In the genomic region with DNA sequence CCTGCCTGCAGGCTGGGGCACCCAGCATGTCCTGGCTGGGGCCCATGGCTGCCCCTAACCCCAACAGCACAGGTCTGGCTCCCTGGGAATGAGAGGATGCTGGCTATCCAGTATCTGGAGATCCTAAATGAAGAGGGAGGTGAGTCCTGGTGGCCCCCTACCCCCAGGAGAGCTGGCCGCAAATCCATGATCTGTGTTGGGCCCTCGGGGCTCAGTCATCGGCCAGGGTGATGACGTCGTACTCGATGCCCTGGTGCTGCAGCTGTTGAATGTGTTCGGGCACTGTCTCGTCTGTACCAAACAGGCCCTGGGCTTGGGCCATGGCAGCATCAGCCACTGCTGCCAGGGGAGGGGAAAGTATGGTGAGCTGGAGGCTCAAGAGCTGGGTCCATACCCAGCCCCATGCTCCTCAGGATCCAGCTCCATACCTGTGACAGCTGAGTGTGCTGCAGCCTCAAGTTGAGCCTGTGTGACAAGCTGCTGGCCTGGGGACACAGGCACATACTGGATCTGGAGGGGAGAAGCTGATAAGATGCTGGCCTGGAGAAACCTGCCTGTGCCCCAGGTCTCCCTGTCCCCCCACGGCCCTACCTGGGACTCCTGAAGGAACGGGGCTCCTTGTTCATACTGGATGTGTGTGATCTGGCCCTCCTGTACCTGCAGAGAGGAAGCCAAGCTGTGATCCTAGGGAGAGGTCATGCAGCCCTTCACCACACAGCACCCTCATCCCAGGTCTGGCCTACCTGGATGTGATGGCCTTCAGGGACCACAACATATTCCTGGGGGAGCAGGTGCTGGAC, we compare ENCODE assay signal across 1 cellular context.
TF ChIP-seq lines count a peak whose summit lies in the region.

No MANE protein-coding gene starts in this region.

TF ChIP-seq in HepG2, 621 proteins besides CTCF, POLR2A, EP300 and RAD21 (continued from another document):
- TF ChIP-seq ZZZ3 (CRISPR knock-in tag; IDR thresholded peaks at IDR 0.05; ENCODE audit: borderline replicate concordance) (no peak), ZNF296 (CRISPR knock-in tag; conservative IDR thresholded peaks at IDR 0.05) (0 out of 2 replicates have a peak, but pooled peaks have one; percentile 59), ZNF251 (CRISPR knock-in tag; IDR thresholded peaks at IDR 0.05) (no peak), GTF3A (CRISPR knock-in tag; conservative IDR thresholded peaks at IDR 0.05) (no peak), MIER3 (CRISPR knock-in tag; IDR thresholded peaks at IDR 0.05; ENCODE audit: borderline replicate concordance) (no peak), ZNF143 (CRISPR knock-in tag; IDR thresholded peaks at IDR 0.05) (no peak; the same call in 1 of the 2 replicates), AGO2 (optimal IDR thresholded peaks at IDR 0.05; ENCODE audit: low read depth, low read length) (peak; percentile 82), ATRX (CRISPR knock-in tag; IDR thresholded peaks at IDR 0.05; ENCODE audit: borderline replicate concordance) (no peak), ISL2 (CRISPR knock-in tag; IDR thresholded peaks at IDR 0.05) (no peak), ZNF674 (CRISPR knock-in tag; IDR thresholded peaks at IDR 0.05; ENCODE audit: low read depth) (no peak), HHEX (CRISPR knock-in tag; IDR thresholded peaks at IDR 0.05) (no peak), RELA (CRISPR knock-in tag; IDR thresholded peaks at IDR 0.05) (no peak), SPEN (CRISPR knock-in tag; IDR thresholded peaks at IDR 0.05; ENCODE audit: low read depth) (0 out of 2 replicates have a peak, but pooled peaks have one; percentile 28), BCL6 (CRISPR knock-in tag; IDR thresholded peaks at IDR 0.05) (no peak), U2AF1 (optimal IDR thresholded peaks at IDR 0.05; ENCODE audit: low read depth, low read length) (peak; percentile 1), ZNF883 (CRISPR knock-in tag; IDR thresholded peaks at IDR 0.05; ENCODE audit: not compliant biosample characterization) (peak; percentile 60), ZNF720 (CRISPR knock-in tag; IDR thresholded peaks at IDR 0.05) (no peak), KLF16 (CRISPR knock-in tag; IDR thresholded peaks at IDR 0.05) (no peak), ZNF563 (CRISPR knock-in tag; IDR thresholded peaks at IDR 0.05) (0 out of 2 replicates have a peak, but pooled peaks have one; percentile 20), SSRP1 (CRISPR knock-in tag; IDR thresholded peaks at IDR 0.05) (peak; percentile 64; the same call in 1 of the 2 replicates), POLR2G (IDR thresholded peaks at IDR 0.05; ENCODE audit: low read depth, low read length) (peak; percentile 22; the same call in 1 of the 2 replicates), ZNF549 (CRISPR knock-in tag; IDR thresholded peaks at IDR 0.05) (no peak), ZMYM3 (CRISPR knock-in tag; IDR thresholded peaks at IDR 0.05) (no peak), ZSCAN12 (CRISPR knock-in tag; IDR thresholded peaks at IDR 0.05) (no peak), ZNF44 (CRISPR knock-in tag; IDR thresholded peaks at IDR 0.05) (0 out of 2 replicates have a peak, but pooled peaks have one; percentile 14), PCBP1 (IDR thresholded peaks at IDR 0.05; ENCODE audit: borderline replicate concordance, low read depth, low read length) (no peak), ZNF891 (CRISPR knock-in tag; IDR thresholded peaks at IDR 0.05) (peak; percentile 10; the same call in 1 of the 2 replicates), ZBTB38 (CRISPR knock-in tag; IDR thresholded peaks at IDR 0.05) (peak; percentile 9; the same call in 1 of the 2 replicates), KDM5B (CRISPR knock-in tag; IDR thresholded peaks at IDR 0.05; ENCODE audit: borderline replicate concordance) (peak; percentile 17; the same call in 1 of the 2 replicates), ZNF547 (CRISPR knock-in tag; IDR thresholded peaks at IDR 0.05) (0 out of 2 replicates have a peak, but pooled peaks have one; percentile 19), HOXA9 (CRISPR knock-in tag; IDR thresholded peaks at IDR 0.05; ENCODE audit: borderline replicate concordance) (no peak), CC2D1A (CRISPR knock-in tag; IDR thresholded peaks at IDR 0.05) (no peak), ZNF329 (CRISPR knock-in tag; IDR thresholded peaks at IDR 0.05; ENCODE audit: low read depth) (no peak), PITX1 (CRISPR knock-in tag; IDR thresholded peaks at IDR 0.05) (peak; percentile 35; the same call in 1 of the 2 replicates), AGO1 (IDR thresholded peaks at IDR 0.05; ENCODE audit: low read depth, low read length, poor library complexity, severe bottlenecking) (peak; percentile 60), ZNF562 (CRISPR knock-in tag; IDR thresholded peaks at IDR 0.05; ENCODE audit: borderline replicate concordance) (no peak), HNRNPK (IDR thresholded peaks at IDR 0.05; ENCODE audit: low read depth, low read length, poor library complexity, severe bottlenecking) (no peak)
- TF ChIP-seq, protein P1, sequence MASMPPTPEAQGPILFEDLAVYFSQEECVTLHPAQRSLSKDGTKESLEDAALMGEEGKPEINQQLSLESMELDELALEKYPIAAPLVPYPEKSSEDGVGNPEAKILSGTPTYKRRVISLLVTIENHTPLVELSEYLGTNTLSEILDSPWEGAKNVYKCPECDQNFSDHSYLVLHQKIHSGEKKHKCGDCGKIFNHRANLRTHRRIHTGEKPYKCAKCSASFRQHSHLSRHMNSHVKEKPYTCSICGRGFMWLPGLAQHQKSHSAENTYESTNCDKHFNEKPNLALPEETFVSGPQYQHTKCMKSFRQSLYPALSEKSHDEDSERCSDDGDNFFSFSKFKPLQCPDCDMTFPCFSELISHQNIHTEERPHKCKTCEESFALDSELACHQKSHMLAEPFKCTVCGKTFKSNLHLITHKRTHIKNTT (CRISPR knock-in tag; IDR thresholded peaks at IDR 0.05) = no peak
- TF ChIP-seq, protein P2, sequence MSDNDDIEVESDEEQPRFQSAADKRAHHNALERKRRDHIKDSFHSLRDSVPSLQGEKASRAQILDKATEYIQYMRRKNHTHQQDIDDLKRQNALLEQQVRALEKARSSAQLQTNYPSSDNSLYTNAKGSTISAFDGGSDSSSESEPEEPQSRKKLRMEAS (IDR thresholded peaks at IDR 0.05) = peak; percentile 24; the same call in 1 of the 2 replicates
- TF ChIP-seq, protein P3, sequence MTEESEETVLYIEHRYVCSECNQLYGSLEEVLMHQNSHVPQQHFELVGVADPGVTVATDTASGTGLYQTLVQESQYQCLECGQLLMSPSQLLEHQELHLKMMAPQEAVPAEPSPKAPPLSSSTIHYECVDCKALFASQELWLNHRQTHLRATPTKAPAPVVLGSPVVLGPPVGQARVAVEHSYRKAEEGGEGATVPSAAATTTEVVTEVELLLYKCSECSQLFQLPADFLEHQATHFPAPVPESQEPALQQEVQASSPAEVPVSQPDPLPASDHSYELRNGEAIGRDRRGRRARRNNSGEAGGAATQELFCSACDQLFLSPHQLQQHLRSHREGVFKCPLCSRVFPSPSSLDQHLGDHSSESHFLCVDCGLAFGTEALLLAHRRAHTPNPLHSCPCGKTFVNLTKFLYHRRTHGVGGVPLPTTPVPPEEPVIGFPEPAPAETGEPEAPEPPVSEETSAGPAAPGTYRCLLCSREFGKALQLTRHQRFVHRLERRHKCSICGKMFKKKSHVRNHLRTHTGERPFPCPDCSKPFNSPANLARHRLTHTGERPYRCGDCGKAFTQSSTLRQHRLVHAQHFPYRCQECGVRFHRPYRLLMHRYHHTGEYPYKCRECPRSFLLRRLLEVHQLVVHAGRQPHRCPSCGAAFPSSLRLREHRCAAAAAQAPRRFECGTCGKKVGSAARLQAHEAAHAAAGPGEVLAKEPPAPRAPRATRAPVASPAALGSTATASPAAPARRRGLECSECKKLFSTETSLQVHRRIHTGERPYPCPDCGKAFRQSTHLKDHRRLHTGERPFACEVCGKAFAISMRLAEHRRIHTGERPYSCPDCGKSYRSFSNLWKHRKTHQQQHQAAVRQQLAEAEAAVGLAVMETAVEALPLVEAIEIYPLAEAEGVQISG (CRISPR knock-in tag; IDR thresholded peaks at IDR 0.05) = no peak; the same call in 1 of the 2 replicates
- TF ChIP-seq, protein P4, sequence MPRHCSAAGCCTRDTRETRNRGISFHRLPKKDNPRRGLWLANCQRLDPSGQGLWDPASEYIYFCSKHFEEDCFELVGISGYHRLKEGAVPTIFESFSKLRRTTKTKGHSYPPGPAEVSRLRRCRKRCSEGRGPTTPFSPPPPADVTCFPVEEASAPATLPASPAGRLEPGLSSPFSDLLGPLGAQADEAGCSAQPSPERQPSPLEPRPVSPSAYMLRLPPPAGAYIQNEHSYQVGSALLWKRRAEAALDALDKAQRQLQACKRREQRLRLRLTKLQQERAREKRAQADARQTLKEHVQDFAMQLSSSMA (CRISPR knock-in tag; IDR thresholded peaks at IDR 0.05) = no peak
TF ChIP-seq in HepG2: peak in this region for 29.
